ENCODE assay signal across 20 cellular contexts in the genomic region with DNA sequence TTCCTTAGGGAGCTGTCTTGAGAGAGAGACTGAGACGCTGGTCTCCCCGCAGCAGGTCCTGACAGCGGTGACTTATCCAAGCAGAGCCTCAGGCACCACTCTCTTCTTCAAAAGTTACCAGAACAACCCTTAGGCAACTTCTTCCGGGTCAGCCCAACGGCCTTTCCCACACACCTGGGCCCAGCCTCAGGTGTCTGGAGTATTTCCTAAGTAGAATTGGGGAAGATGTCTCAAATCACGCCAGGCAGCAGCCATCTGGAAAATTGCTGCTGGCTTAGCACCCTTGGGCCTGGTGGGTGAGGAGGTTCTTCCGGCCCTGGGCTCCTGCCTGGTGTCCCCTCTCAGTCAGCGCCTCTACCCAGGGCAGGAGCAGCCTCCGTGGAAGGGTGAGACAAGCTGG.
DNase-seq lines count a peak whose midpoint lies in the region; ATAC-seq, FAIRE-seq and TF ChIP-seq lines count a peak whose summit lies in the region.
"Had no signal": no experiment of that assay in that cellular context is flagged by ENCODE, and none has a peak within 500 bp of the region (broad histone marks: within the 10 kb centered on the region; RNA-seq: fewer than 3 reads in every experiment).

No MANE protein-coding gene starts in this region.

- H3K9me3 ChIP-seq in HepG2 (ENCODE audit: low read length): no peaks in the 10 kb centered on the region
- no peaks in the 10 kb centered on the region for H3K9me3 ChIP-seq in right lobe of liver
- H3K9me3 ChIP-seq in CD8-positive, alpha-beta memory T cell (ENCODE audit: low read length): no peaks in the 10 kb centered on the region
- H3K9me3 ChIP-seq: SJSA1 had no signal

- in situ Hi-C loops in HepG2 (cut with HindIII; ENCODE audit: extremely low pct_ligation_motif_present, low pct_unique_long_range_greater_than_20kb): loop anchor here (25.0 kb wide), 1 partner anchor 597 kb away; no protein-coding TSS in a partner anchor

- no peak overlapping the region for H3K4me3 Mint-ChIP-seq in osteocyte (ENCODE audit: unreplicated experiment)
- no peak overlapping the region for H3K4me3 Mint-ChIP-seq in CD8-positive, alpha-beta memory T cell
- H3K4me3 Mint-ChIP-seq: CD8-positive, alpha-beta T cell had no signal

- POLR2A ChIA-PET in HepG2 (lab: Yijun Ruan, JAX): no interaction called here
- POLR2A ChIA-PET in CD8-positive, alpha-beta memory T cell (lab: Charles Lee): no interaction called here

- TF ChIP-seq RAD21 in HepG2 (CRISPR knock-in tag; IDR thresholded peaks at IDR 0.05): no peak

- H2AFZ ChIP-seq in HepG2 (ENCODE audit: low read length): no peak overlapping the region

- H3K9ac ChIP-seq in HepG2 (ENCODE audit: insufficient read depth, low read depth, low read length): no peak overlapping the region

- H3K4me1 Mint-ChIP-seq in osteocyte (ENCODE audit: unreplicated experiment): peaks cover 18% of the 10 kb centered on the region
- H3K4me1 Mint-ChIP-seq in CD8-positive, alpha-beta memory T cell: peaks cover 0 to 4% (median 2%) of the 10 kb centered on the region in 3 donors

- intact Hi-C loops in HepG2 (cut with micrococcal nuclease; ENCODE audit: unreplicated experiment) (no loop called here), right lobe of liver (cut with DNase I) (no loop called here)

- ATAC-seq in HepG2: peak; percentile 15; the same call in 1 of the 3 replicates
- ATAC-seq in right lobe of liver: no peak
- no peak for ATAC-seq in left lobe of liver
- ATAC-seq: CD8-positive, alpha-beta T cell; Panc1 had no signal

- no peak overlapping the region for H3K4me2 ChIP-seq in HepG2 (ENCODE audit: low read depth, low read length)

- H3K79me2 ChIP-seq in HepG2 (ENCODE audit: insufficient read depth, low read length): no peaks in the 10 kb centered on the region

- H3K4me3 ChIP-seq in HepG2 (replicated peaks in 1 of 3; ENCODE audit: insufficient read depth in 1 of 3, low read depth in 2 of 3, low read length in 3 of 3): no peak overlapping the region
- H3K4me3 ChIP-seq in right lobe of liver: no peak overlapping the region
- H3K4me3 ChIP-seq in CD8-positive, alpha-beta memory T cell (ENCODE audit: low read length): no peak overlapping the region
- H3K4me3 ChIP-seq: SJSA1 had no signal

- no peak overlapping the region for H3K27ac ChIP-seq in HepG2 (ENCODE audit: extremely low read length, insufficient read depth, low read length)
- H3K27ac ChIP-seq in right lobe of liver: no peak overlapping the region
- no peak overlapping the region for H3K27ac ChIP-seq in CD8-positive, alpha-beta memory T cell (ENCODE audit: low read depth, low read length)
- H3K27ac ChIP-seq: SJSA1 had no signal

- H3K4me1 ChIP-seq in HepG2 (ENCODE audit: insufficient read depth, low read length) (peaks cover 20% of the 10 kb centered on the region), right lobe of liver (peaks cover 0 to 2% (median 0%) of the 10 kb centered on the region in 4 donors)
- no peaks in the 10 kb centered on the region for H3K4me1 ChIP-seq in CD8-positive, alpha-beta memory T cell (ENCODE audit: insufficient read depth, low read length)

- H3K27ac Mint-ChIP-seq in osteocyte (ENCODE audit: unreplicated experiment): peak overlapping the region; percentile 56
- H3K27ac Mint-ChIP-seq in CD8-positive, alpha-beta memory T cell: no peak overlapping the region
- H3K27ac Mint-ChIP-seq: CD8-positive, alpha-beta T cell had no signal

- no peak for TF ChIP-seq CTCF in HepG2 (CRISPR knock-in tag; IDR thresholded peaks at IDR 0.05)
- TF ChIP-seq CTCF in right lobe of liver (IDR thresholded peaks at IDR 0.05): no peak
- no peak for TF ChIP-seq CTCF in osteocyte (IDR thresholded peaks at IDR 0.05)

- no peaks in the 10 kb centered on the region for H3K9me3 Mint-ChIP-seq in osteocyte (ENCODE audit: unreplicated experiment)
- no peaks in the 10 kb centered on the region for H3K9me3 Mint-ChIP-seq in CD8-positive, alpha-beta memory T cell
- H3K9me3 Mint-ChIP-seq: CD8-positive, alpha-beta T cell had no signal

- FAIRE-seq in HepG2 (lab: Jason Lieb, UNC): no peak
- FAIRE-seq: A204.1 had no signal

- TF ChIP-seq POLR2A in HepG2 (IDR thresholded peaks at IDR 0.05; ENCODE audit: insufficient read depth in 1 of 2, low read depth in 2 of 2, low read length in 2 of 2) (no peak), right lobe of liver (IDR thresholded peaks at IDR 0.05) (no peak)

- TF ChIP-seq EP300 in HepG2 (IDR thresholded peaks at IDR 0.05; ENCODE audit: low read depth in 2 of 2, low read length in 2 of 2) (no peak), HepG2 (CRISPR knock-in tag; IDR thresholded peaks at IDR 0.05; ENCODE audit: borderline replicate concordance) (no peak)

- DNase-seq in HepG2 (ENCODE audit: low spot score): no peak
- DNase-seq in right lobe of liver: no peak
- peak; percentile 22 for DNase-seq in left lobe of liver (ENCODE audit: low spot score)
- peak; percentile 73 for DNase-seq in osteocyte (ENCODE audit: extremely low spot score, unreplicated experiment)
- no peak for DNase-seq in AG08396 (ENCODE audit: low spot score)
- no peak for DNase-seq in CD8-positive, alpha-beta memory T cell
- DNase-seq in effector CD8-positive, alpha-beta T cell (lab: John Stamatoyannopoulos, UW): no peak
- no peak for DNase-seq in NCI-H187 treated with DMSO at 0.1 percent for 48 hours (lab: John Stamatoyannopoulos, UW)
- DNase-seq: DMS79, HCEC 1CT, MM.1S, NCI-H1092, NCI-H1436 treated with DMSO at 0.1 percent for 48 hours, NCI-H2029 treated with DMSO at 0.1 percent for 48 hours, NCI-H2171, NCI-H526 had no signal

- peaks cover 25% of the 10 kb centered on the region for H3K27me3 Mint-ChIP-seq in osteocyte (ENCODE audit: unreplicated experiment)
- peaks cover 0 to 1% of the 10 kb centered on the region in 2 donors for H3K27me3 Mint-ChIP-seq in CD8-positive, alpha-beta memory T cell

- H4K20me1 ChIP-seq in HepG2 (ENCODE audit: insufficient read depth, low read length): no peaks in the 10 kb centered on the region

- 65% methylated on average over 7 of the region's 9 CpGs for WGBS in HepG2 (ENCODE audit: low lambda C conversion rate)
- WGBS in right lobe of liver (ENCODE audit: insufficient coverage, low coverage, low lambda C conversion rate, missing lambda C conversion rate): 89% methylated on average over 6 of the region's 9 CpGs

- CTCF ChIA-PET in HepG2 (lab: Yijun Ruan, JAX; ENCODE audit: low intra/inter-chr PET ratio, low total read pairs): no interaction called here
- CTCF ChIA-PET in CD8-positive, alpha-beta memory T cell (lab: Charles Lee): interaction anchor here (2.1 kb wide), 1 partner anchor 17 kb away, joined by 4 read pairs; no protein-coding TSS in a partner anchor

- no peaks in the 10 kb centered on the region for H3K36me3 ChIP-seq in HepG2 (replicated peaks in 1 of 2; ENCODE audit: control insufficient read depth in 1 of 2, insufficient read depth in 2 of 2, low read length in 2 of 2)
- H3K36me3 ChIP-seq in right lobe of liver: no peaks in the 10 kb centered on the region
- no peaks in the 10 kb centered on the region for H3K36me3 ChIP-seq in CD8-positive, alpha-beta memory T cell (ENCODE audit: insufficient read depth, low read length)
- H3K36me3 ChIP-seq: SJSA1 had no signal

- H3K27me3 ChIP-seq in HepG2 (ENCODE audit: control insufficient read depth in 1 of 2, insufficient read depth in 2 of 2, low read length in 2 of 2): no peaks in the 10 kb centered on the region; a peak in 1 of 5 replicates
- H3K27me3 ChIP-seq in right lobe of liver: no peaks in the 10 kb centered on the region
- no peaks in the 10 kb centered on the region for H3K27me3 ChIP-seq in CD8-positive, alpha-beta memory T cell (ENCODE audit: insufficient read depth, low read length, poor library complexity, severe bottlenecking)
- H3K27me3 ChIP-seq: SJSA1 had no signal

- no TSS peak for BruUV-seq in HepG2 (replicated peaks; lab: Mats Ljungman, UMichigan)

- no peaks in the 10 kb centered on the region for H3K36me3 Mint-ChIP-seq in osteocyte (ENCODE audit: unreplicated experiment)
- H3K36me3 Mint-ChIP-seq in CD8-positive, alpha-beta memory T cell: no peaks in the 10 kb centered on the region
- H3K36me3 Mint-ChIP-seq: CD8-positive, alpha-beta T cell had no signal

TF ChIP-seq in HepG2, 621 proteins besides CTCF, POLR2A, EP300 and RAD21:
- TF ChIP-seq ZNF136 (CRISPR knock-in tag; IDR thresholded peaks at IDR 0.05; ENCODE audit: low read depth): no peak
- TF ChIP-seq, protein P1, sequence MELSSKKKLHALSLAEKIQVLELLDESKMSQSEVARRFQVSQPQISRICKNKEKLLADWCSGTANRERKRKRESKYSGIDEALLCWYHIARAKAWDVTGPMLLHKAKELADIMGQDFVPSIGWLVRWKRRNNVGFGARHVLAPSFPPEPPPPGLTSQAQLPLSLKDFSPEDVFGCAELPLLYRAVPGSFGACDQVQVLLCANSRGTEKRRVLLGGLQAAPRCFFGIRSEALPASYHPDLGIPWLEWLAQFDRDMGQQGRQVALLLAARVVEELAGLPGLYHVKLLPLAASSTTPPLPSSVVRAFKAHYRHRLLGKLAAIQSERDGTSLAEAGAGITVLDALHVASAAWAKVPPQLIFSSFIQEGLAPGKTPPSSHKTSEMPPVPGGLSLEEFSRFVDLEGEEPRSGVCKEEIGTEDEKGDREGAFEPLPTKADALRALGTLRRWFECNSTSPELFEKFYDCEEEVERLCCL (CRISPR knock-in tag; IDR thresholded peaks at IDR 0.05; ENCODE audit: borderline replicate concordance): no peak
- no peak for TF ChIP-seq EHMT2 (IDR thresholded peaks at IDR 0.05; ENCODE audit: borderline replicate concordance, low read depth, low read length)
- no peak for TF ChIP-seq HOXA9 (CRISPR knock-in tag; IDR thresholded peaks at IDR 0.05; ENCODE audit: borderline replicate concordance)
- no peak for TF ChIP-seq EEA1 (CRISPR knock-in tag; IDR thresholded peaks at IDR 0.05; ENCODE audit: borderline replicate concordance)
- TF ChIP-seq TBX3 (IDR thresholded peaks at IDR 0.05; ENCODE audit: borderline replicate concordance): no peak

Comparison
In these comparisons a context has a peak if more than half of its experiments do, and no peak if none do; other contexts are left out.
1. DNase-seq: peak in left lobe of liver (single experiment) and osteocyte (single experiment); none in HepG2 (single experiment), right lobe of liver (0 of 3), AG08396 (single experiment), CD8-positive, alpha-beta memory T cell (0 of 5), effector CD8-positive, alpha-beta T cell (single experiment) and NCI-H187 treated with DMSO at 0.1 percent for 48 hours (single experiment).